ENCODE assay signal across 27 cellular contexts in genomic region chr7:157817944-157818700, GRCh38.
DNase-seq lines count a peak whose midpoint lies in the region; ATAC-seq, FAIRE-seq and TF ChIP-seq lines count a peak whose summit lies in the region.
"Had no signal": no experiment of that assay in that cellular context is flagged by ENCODE, and none has a peak within 500 bp of the region (broad histone marks: within the 10 kb centered on the region; RNA-seq: fewer than 3 reads in every experiment).

No MANE protein-coding gene starts in this region.

- H3K36me3 Mint-ChIP-seq in T-helper 2 cell treated with Interferon-gamma antibody and Interleukin-4, amounts not matched to agents 5 μg/mL and 100 μg/mL, for 36 hours (ENCODE audit: low read depth), result no peaks in the 10 kb centered on the region

- H3K27me3 ChIP-seq in K562 (ENCODE audit: control insufficient read depth in 2 of 2, insufficient read depth in 2 of 2, low read length in 2 of 2) (peaks cover 4 to 48% of the 10 kb centered on the region in 2 experiments; a peak in 4 of 5 replicates), HepG2 (ENCODE audit: control insufficient read depth in 1 of 2, insufficient read depth in 2 of 2, low read length in 2 of 2) (peaks cover 0 to 1% of the 10 kb centered on the region in 2 experiments; a peak in 1 of 5 replicates)

- no peaks in the 10 kb centered on the region for H3K4me1 Mint-ChIP-seq in T-helper 2 cell treated with Interferon-gamma antibody and Interleukin-4, amounts not matched to agents 5 μg/mL and 100 μg/mL, for 36 hours (ENCODE audit: low read depth)

- no peak for TF ChIP-seq RAD21 in K562 (CRISPR knock-in tag; conservative IDR thresholded peaks at IDR 0.05 in 1 of 2, IDR thresholded peaks at IDR 0.05 in 1 of 2)
- no peak for TF ChIP-seq RAD21 in HepG2 (CRISPR knock-in tag; IDR thresholded peaks at IDR 0.05)

- 10% methylated on average over 13 of the region's 13 CpGs for WGBS in K562 (ENCODE audit: insufficient coverage, low coverage, missing lambda C conversion rate)
- 60% methylated on average over 13 of the region's 13 CpGs for WGBS in HepG2 (ENCODE audit: low lambda C conversion rate)

- H3K27me3 Mint-ChIP-seq in T-helper 2 cell treated with Interferon-gamma antibody and Interleukin-4, amounts not matched to agents 5 μg/mL and 100 μg/mL, for 36 hours (ENCODE audit: low read depth), result no peaks in the 10 kb centered on the region
- H3K27me3 Mint-ChIP-seq: CD4-positive, alpha-beta T cell had no signal

- H3K27ac Mint-ChIP-seq in T-helper 2 cell treated with Interferon-gamma antibody and Interleukin-4, amounts not matched to agents 5 μg/mL and 100 μg/mL, for 36 hours, result no peak overlapping the region
- H3K27ac Mint-ChIP-seq: CD4-positive, alpha-beta T cell; HFFc6 had no signal

- H3K36me3 ChIP-seq in K562 (ENCODE audit: control insufficient read depth, insufficient read depth, low read length), result no peaks in the 10 kb centered on the region
- no peaks in the 10 kb centered on the region for H3K36me3 ChIP-seq in HepG2 (replicated peaks in 1 of 2; ENCODE audit: control insufficient read depth in 1 of 2, insufficient read depth in 2 of 2, low read length in 2 of 2)

- in situ Hi-C loops in K562 (cut with MboI), result no loop called here
- in situ Hi-C loops in HepG2 (cut with HindIII; ENCODE audit: extremely low pct_ligation_motif_present, low pct_unique_long_range_greater_than_20kb), result no loop called here

- TF ChIP-seq CTCF in K562 (IDR thresholded peaks at IDR 0.05 in 2 of 3, conservative IDR thresholded peaks at IDR 0.05 in 1 of 3; ENCODE audit: insufficient read depth in 2 of 3, low read depth in 1 of 3, low read length in 3 of 3) (no peak), HepG2 (CRISPR knock-in tag; IDR thresholded peaks at IDR 0.05) (no peak)

- H3K4me2 ChIP-seq in K562 (ENCODE audit: insufficient read depth, low read length), result no peak overlapping the region
- no peak overlapping the region for H3K4me2 ChIP-seq in HepG2 (ENCODE audit: low read depth, low read length)

- H3K4me1 ChIP-seq in K562 (replicated peaks in 1 of 2; ENCODE audit: control insufficient read depth in 2 of 2, insufficient read depth in 2 of 2, low read length in 2 of 2) (peaks cover 0 to 13% of the 10 kb centered on the region in 2 experiments; a peak in 1 of 5 replicates), HepG2 (ENCODE audit: insufficient read depth, low read length) (no peaks in the 10 kb centered on the region)

- H3K79me2 ChIP-seq in K562 (ENCODE audit: control insufficient read depth, insufficient read depth, low read length), result no peaks in the 10 kb centered on the region
- H3K79me2 ChIP-seq in HepG2 (ENCODE audit: insufficient read depth, low read length), result no peaks in the 10 kb centered on the region

- TF ChIP-seq POLR2A in GM12891 (IDR thresholded peaks at IDR 0.05; ENCODE audit: low read depth, low read length) (no peak), K562 (conservative IDR thresholded peaks at IDR 0.05) (no peak), HepG2 (IDR thresholded peaks at IDR 0.05; ENCODE audit: insufficient read depth in 1 of 2, low read depth in 2 of 2, low read length in 2 of 2) (no peak)

- H3K4me3 ChIP-seq in K562, result no peak overlapping the region
- no peak overlapping the region for H3K4me3 ChIP-seq in HepG2 (replicated peaks in 1 of 3; ENCODE audit: insufficient read depth in 1 of 3, low read depth in 2 of 3, low read length in 3 of 3)

- peaks cover 1% of the 10 kb centered on the region; the same call in 1 of the 2 replicates for H4K20me1 ChIP-seq in K562 (replicated peaks; ENCODE audit: control insufficient read depth, insufficient read depth, low read length)
- H4K20me1 ChIP-seq in HepG2 (ENCODE audit: insufficient read depth, low read length), result peaks cover 6% of the 10 kb centered on the region; the same call in 1 of the 2 replicates

- no peak for TF ChIP-seq EP300 in K562 (IDR thresholded peaks at IDR 0.05; ENCODE audit: low read length)
- no peak for TF ChIP-seq EP300 in HepG2 (IDR thresholded peaks at IDR 0.05; ENCODE audit: low read depth in 2 of 2, low read length in 2 of 2)
- no peak for TF ChIP-seq EP300 in HepG2 (CRISPR knock-in tag; IDR thresholded peaks at IDR 0.05; ENCODE audit: borderline replicate concordance)

- DNase-seq in GM12891 (ENCODE audit: insufficient read length, low spot score) (no peak), K562 (ENCODE audit: extremely low read depth in 1 of 4, low spot score in 3 of 4) (no peak), HepG2 (ENCODE audit: low spot score) (no peak), posterior vena cava (ENCODE audit: low spot score) (peak; percentile 23), CD1c-positive myeloid dendritic cell (ENCODE audit: extremely low spot score) (no peak), GDM1 (lab: John Stamatoyannopoulos, UW) (no peak)
- no peak for DNase-seq in T-helper 2 cell treated with Interferon-gamma antibody and Interleukin-4, amounts not matched to agents 5 μg/mL and 100 μg/mL, for 36 hours (ENCODE audit: low spot score)
- DNase-seq: CD4-positive, alpha-beta T cell; EL; GF-D8; HFFc6; KBM-7; MV-4-11; NCI-H1105; NCI-H1436 treated with DMSO at 0.1 percent for 48 hours; NCI-H1930; NCI-H2107; NCI-H446; NCI-H524 treated with DMSO at 0.1 percent for 48 hours; RPMI8226; SHP77; T-helper 1 cell had no signal

- BruUV-seq in K562 (replicated peaks; lab: Mats Ljungman, UMichigan), result no TSS peak
- BruUV-seq in HepG2 (replicated peaks; lab: Mats Ljungman, UMichigan), result no TSS peak

- no peak overlapping the region for H3K4me3 Mint-ChIP-seq in T-helper 2 cell treated with Interferon-gamma antibody and Interleukin-4, amounts not matched to agents 5 μg/mL and 100 μg/mL, for 36 hours
- H3K4me3 Mint-ChIP-seq: CD4-positive, alpha-beta T cell; HFFc6 had no signal

- H2AFZ ChIP-seq in K562 (ENCODE audit: low read depth, low read length) (no peak overlapping the region), HepG2 (ENCODE audit: low read length) (no peak overlapping the region)

- no peaks in the 10 kb centered on the region for H3K9me3 Mint-ChIP-seq in T-helper 2 cell treated with Interferon-gamma antibody and Interleukin-4, amounts not matched to agents 5 μg/mL and 100 μg/mL, for 36 hours
- H3K9me3 Mint-ChIP-seq: CD4-positive, alpha-beta T cell had no signal

- no peak for ATAC-seq in K562
- no peak for ATAC-seq in HepG2
- ATAC-seq in GM21786 (IDR thresholded peaks at IDR 0.05; ENCODE audit: unreplicated experiment), result no peak

- no peaks in the 10 kb centered on the region; the same call in 1 of the 2 replicates for H3K9me3 ChIP-seq in K562 (replicated peaks; ENCODE audit: control insufficient read depth, insufficient read depth, low read depth, low read length)
- H3K9me3 ChIP-seq in HepG2 (ENCODE audit: low read length), result no peaks in the 10 kb centered on the region

- intact Hi-C loops in K562 (cut with micrococcal nuclease) (no loop called here), HepG2 (cut with micrococcal nuclease; ENCODE audit: unreplicated experiment) (no loop called here), posterior vena cava (cut with DNase I) (no loop called here)

- H3K9me1 ChIP-seq in K562 (ENCODE audit: control insufficient read depth, insufficient read depth, low read length), result no peaks in the 10 kb centered on the region

- CTCF ChIA-PET in K562 (lab: Yijun Ruan, JAX; ENCODE audit: low intra/inter-chr PET ratio) (no interaction called here), HepG2 (lab: Yijun Ruan, JAX; ENCODE audit: low intra/inter-chr PET ratio, low total read pairs) (no interaction called here)

- POLR2A ChIA-PET in K562 (lab: Yijun Ruan, JAX), result interaction anchor here (1.2 kb wide), 1 partner anchor 14 kb away, joined by 3 read pairs; no protein-coding TSS in a partner anchor
- POLR2A ChIA-PET in HepG2 (lab: Yijun Ruan, JAX), result no interaction called here

- FAIRE-seq in GM12891 (lab: Jason Lieb, UNC) (peak; percentile 13), K562 (lab: Jason Lieb, UNC) (no peak), HepG2 (lab: Jason Lieb, UNC) (no peak)
- FAIRE-seq: D721Med, GM12892, GM19239 had no signal

- H3K9ac ChIP-seq in K562 (ENCODE audit: insufficient read depth in 1 of 2, low read depth in 2 of 2, low read length in 2 of 2) (no peak overlapping the region), HepG2 (ENCODE audit: insufficient read depth, low read depth, low read length) (no peak overlapping the region)

- H3K27ac ChIP-seq in K562 (ENCODE audit: extremely low read depth, low read depth, low read length), result no peak overlapping the region
- H3K27ac ChIP-seq in HepG2 (ENCODE audit: extremely low read length, insufficient read depth, low read length), result no peak overlapping the region
- H3K27ac ChIP-seq: HL-60 had no signal

TF ChIP-seq in GM12891, 5 proteins besides CTCF, POLR2A, EP300 and RAD21:
- TF ChIP-seq PAX5 (IDR thresholded peaks at IDR 0.05; ENCODE audit: insufficient read depth, low read length, severe bottlenecking), result no peak
- TF ChIP-seq SPI1 (IDR thresholded peaks at IDR 0.05; ENCODE audit: low read depth, low read length), result no peak
- no peak for TF ChIP-seq POLR2AphosphoS5 (IDR thresholded peaks at IDR 0.05; ENCODE audit: low read depth, low read length)

TF ChIP-seq in K562, 482 proteins besides CTCF, POLR2A, EP300 and RAD21 (continues in another document):
- TF ChIP-seq USF2 (CRISPR knock-in tag; IDR thresholded peaks at IDR 0.05) (no peak), NFRKB (IDR thresholded peaks at IDR 0.05; ENCODE audit: low read depth) (no peak), MIER1 (IDR thresholded peaks at IDR 0.05; ENCODE audit: low read depth) (no peak), SAFB2 (IDR thresholded peaks at IDR 0.05; ENCODE audit: borderline replicate concordance, low read depth, low read length, severe bottlenecking) (no peak), ZNF717 (CRISPR knock-in tag; IDR thresholded peaks at IDR 0.05) (no peak)

TF ChIP-seq in HepG2, 621 proteins besides CTCF, POLR2A, EP300 and RAD21 (continues in another document):
- TF ChIP-seq TP53 (CRISPR knock-in tag; conservative IDR thresholded peaks at IDR 0.05), result no peak
- TF ChIP-seq NFRKB (IDR thresholded peaks at IDR 0.05), result 0 out of 2 replicates have a peak, but pooled peaks have one; percentile 25
- 0 out of 2 replicates have a peak, but pooled peaks have one; percentile 31 for TF ChIP-seq FOXA1 (IDR thresholded peaks at IDR 0.05)
- TF ChIP-seq FOXA1 (CRISPR knock-in tag; IDR thresholded peaks at IDR 0.05), result no peak
- TF ChIP-seq ZNF264 (CRISPR knock-in tag; IDR thresholded peaks at IDR 0.05), result no peak
- peak; percentile 3; the same call in 1 of the 2 replicates for TF ChIP-seq FOXK2 (IDR thresholded peaks at IDR 0.05)
- TF ChIP-seq ARNT (IDR thresholded peaks at IDR 0.05), result 0 out of 2 replicates have a peak, but pooled peaks have one; percentile 8
